Comparison of ENCODE assay signal across 31 cellular contexts in the genomic region with DNA sequence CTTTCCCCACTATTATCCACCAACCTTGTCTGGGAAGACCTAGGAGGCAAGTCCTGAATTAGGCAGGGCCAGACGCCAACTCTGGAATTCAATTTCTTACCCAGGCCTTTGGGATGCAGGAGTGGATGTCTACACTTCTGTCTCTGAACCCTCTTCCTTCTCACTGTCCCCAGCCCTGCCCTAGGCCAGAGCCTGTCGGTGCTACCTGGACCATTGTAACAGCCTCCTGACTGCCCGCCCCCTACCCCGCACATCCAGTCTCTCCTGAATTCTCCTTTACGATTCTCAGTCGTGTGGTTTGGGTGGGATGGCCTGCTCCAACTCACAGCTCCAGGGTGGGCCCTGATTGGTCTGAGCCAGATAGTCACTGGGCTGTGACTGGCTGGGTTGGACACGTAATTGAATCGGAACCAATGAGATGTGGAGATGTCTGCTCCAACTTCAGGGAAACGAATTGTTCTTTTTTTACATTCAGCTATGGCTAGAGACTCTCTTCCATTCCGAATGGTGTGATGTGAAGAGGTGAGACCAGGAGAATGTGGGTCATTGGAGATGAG.
A peak's percentile ranks its signal among the peaks of the same experiment; 100 is the strongest.
DNase-seq lines count a peak whose midpoint lies in the region; ATAC-seq, FAIRE-seq and TF ChIP-seq lines count a peak whose summit lies in the region.
"Had no signal": no experiment of that assay in that cellular context is flagged by ENCODE, and none has a peak within 500 bp of the region (broad histone marks: within the 10 kb centered on the region; RNA-seq: fewer than 3 reads in every experiment).

No MANE protein-coding gene starts in this region.

- H3K36me3 Mint-ChIP-seq in activated CD4-positive, alpha-beta T cell treated with anti-CD3 and anti-CD28 coated beads, Interleukin-2, amount 10 ng/mL, durations not matched to agents 24 days and 14 days (ENCODE audit: low read depth): no peaks in the 10 kb centered on the region
- H3K36me3 Mint-ChIP-seq: CD14-positive monocyte; CD8-positive, alpha-beta memory T cell had no signal

- no peak for TF ChIP-seq CTCF in kidney (IDR thresholded peaks at IDR 0.05; ENCODE audit: borderline replicate concordance, extremely low read depth, insufficient read depth)
- no peak for TF ChIP-seq CTCF in suprapubic skin (IDR thresholded peaks at IDR 0.05)
- no peak for TF ChIP-seq CTCF in omental fat pad (IDR thresholded peaks at IDR 0.05)
- TF ChIP-seq CTCF in dorsolateral prefrontal cortex (IDR thresholded peaks at IDR 0.05 in 54 of 56, conservative IDR thresholded peaks at IDR 0.05 in 2 of 56; ENCODE audit: low read depth in 1 of 56, partially characterized antibody in 56 of 56): no peak

- H3K4me3 Mint-ChIP-seq in activated CD4-positive, alpha-beta T cell treated with anti-CD3 and anti-CD28 coated beads, Interleukin-2, amount 10 ng/mL, durations not matched to agents 24 days and 14 days: no peak overlapping the region
- H3K4me3 Mint-ChIP-seq: CD14-positive monocyte; CD8-positive, alpha-beta memory T cell had no signal

- ATAC-seq in omental fat pad (ENCODE audit: low FRiP score): no peak
- ATAC-seq: PC-3 had no signal

- no peak overlapping the region for H3K27ac Mint-ChIP-seq in activated CD4-positive, alpha-beta T cell treated with anti-CD3 and anti-CD28 coated beads, Interleukin-2, amount 10 ng/mL, durations not matched to agents 24 days and 14 days
- H3K27ac Mint-ChIP-seq: CD14-positive monocyte; CD8-positive, alpha-beta memory T cell had no signal

- H3K9ac ChIP-seq in kidney (ENCODE audit: low read length in 2 of 2): no peak overlapping the region

- H3K27me3 ChIP-seq in suprapubic skin (no peaks in the 10 kb centered on the region), dorsolateral prefrontal cortex (no peaks in the 10 kb centered on the region)
- H3K27me3 ChIP-seq: BE2C had no signal

- 83% methylated on average over 10 of the region's 10 CpGs for WGBS in suprapubic skin

- H3K4me1 ChIP-seq in kidney (ENCODE audit: control insufficient read depth in 1 of 2, insufficient read depth in 1 of 2, low read depth in 1 of 2, low read length in 2 of 2): no peaks in the 10 kb centered on the region
- no peaks in the 10 kb centered on the region for H3K4me1 ChIP-seq in suprapubic skin
- H3K4me1 ChIP-seq: BE2C had no signal

- no peak for TF ChIP-seq POLR2A in suprapubic skin (IDR thresholded peaks at IDR 0.05)

- no peak for FAIRE-seq in kidney (lab: Jason Lieb, UNC)
- FAIRE-seq: GM12892 had no signal

- DNase-seq in activated effector memory CD4-positive, alpha-beta T cell treated with anti-CD3 and anti-CD28 coated beads, Interleukin-2, amount 50 U/mL, for 16 hours: peak; percentile 17
- no peak for DNase-seq in activated effector memory CD4-positive, alpha-beta T cell treated with Interleukin-2 at 50 U/mL for 16 hours
- DNase-seq in kidney (peak; percentile 18), suprapubic skin (ENCODE audit: low spot score in 2 of 2) (peak; percentile 31 to 64), omental fat pad (ENCODE audit: low spot score) (no peak), dorsolateral prefrontal cortex (no peak), NCI-H128 (lab: John Stamatoyannopoulos, UW; ENCODE audit: unreplicated experiment) (no peak)
- no peak for DNase-seq in activated CD4-positive, alpha-beta T cell treated with anti-CD3 and anti-CD28 coated beads, Interleukin-2, amount 10 ng/mL, durations not matched to agents 24 days and 14 days
- DNase-seq: 8988T; ACHN; BE2C; Calu3; CD8-positive, alpha-beta memory T cell; DMS153; DND-41; GOT3; HCEC 1CT; KG1; MM.1S; NCI-H1417; NCI-H1694; NCI-H2029 treated with DMSO at 0.1 percent for 48 hours; NCI-H446 treated with DMSO at 0.1 percent for 48 hours; NCI-H526; NCI-H82; NK-92 treated with Interleukin-12 subunit alpha and Interleukin-12 subunit beta, amount 100 ng/mL, for 24 hours; PC-3; RPMI8226; SHP77 had no signal

- intact Hi-C loops in kidney (cut with DNase I): no loop called here
- intact Hi-C loops in activated CD4-positive, alpha-beta T cell treated with anti-CD3 and anti-CD28 coated beads, Interleukin-2, amount 10 ng/mL, durations not matched to agents 24 days and 14 days (cut with micrococcal nuclease): no loop called here
- intact Hi-C loops in dorsolateral prefrontal cortex (cut with DNase I): no loop called here

- no peak for TF ChIP-seq EP300 in suprapubic skin (IDR thresholded peaks at IDR 0.05)

- peaks cover 0 to 5% of the 10 kb centered on the region in 2 donors for H3K9me3 ChIP-seq in kidney (ENCODE audit: control insufficient read depth in 1 of 2, low read length in 2 of 2)
- H3K9me3 ChIP-seq in suprapubic skin: no peaks in the 10 kb centered on the region
- H3K9me3 ChIP-seq: BE2C had no signal

- no peaks in the 10 kb centered on the region for H3K36me3 ChIP-seq in kidney (ENCODE audit: control insufficient read depth in 1 of 2, insufficient read depth in 2 of 2, low read length in 2 of 2)
- H3K36me3 ChIP-seq in suprapubic skin: no peaks in the 10 kb centered on the region
- H3K36me3 ChIP-seq: BE2C had no signal

- H3K27ac ChIP-seq in kidney (ENCODE audit: low read depth in 2 of 2, low read length in 2 of 2) (no peak overlapping the region), suprapubic skin (no peak overlapping the region), dorsolateral prefrontal cortex (no peak overlapping the region)

- no peaks in the 10 kb centered on the region for H3K27me3 Mint-ChIP-seq in activated CD4-positive, alpha-beta T cell treated with anti-CD3 and anti-CD28 coated beads, Interleukin-2, amount 10 ng/mL, durations not matched to agents 24 days and 14 days

- H3K4me3 ChIP-seq in kidney (ENCODE audit: low read length in 2 of 2) (no peak overlapping the region), suprapubic skin (no peak overlapping the region), dorsolateral prefrontal cortex (no peak overlapping the region)

- H3K4me1 Mint-ChIP-seq in activated CD4-positive, alpha-beta T cell treated with anti-CD3 and anti-CD28 coated beads, Interleukin-2, amount 10 ng/mL, durations not matched to agents 24 days and 14 days: no peaks in the 10 kb centered on the region
- H3K4me1 Mint-ChIP-seq: CD14-positive monocyte; CD8-positive, alpha-beta memory T cell had no signal

- H3K9me3 Mint-ChIP-seq in activated CD4-positive, alpha-beta T cell treated with anti-CD3 and anti-CD28 coated beads, Interleukin-2, amount 10 ng/mL, durations not matched to agents 24 days and 14 days: no peaks in the 10 kb centered on the region
- H3K9me3 Mint-ChIP-seq: CD8-positive, alpha-beta memory T cell had no signal

Comparison
In these comparisons a context has a peak if more than half of its experiments do, and no peak if none do; other contexts are left out.
1. DNase-seq: peak in activated effector memory CD4-positive, alpha-beta T cell treated with anti-CD3 and anti-CD28 coated beads, Interleukin-2, amount 50 U/mL, for 16 hours (single experiment), kidney (single experiment) and suprapubic skin (2 of 2); none in activated effector memory CD4-positive, alpha-beta T cell treated with Interleukin-2 at 50 U/mL for 16 hours (single experiment), omental fat pad (single experiment), activated CD4-positive, alpha-beta T cell treated with anti-CD3 and anti-CD28 coated beads, Interleukin-2, amount 10 ng/mL, durations not matched to agents 24 days and 14 days (single experiment), dorsolateral prefrontal cortex (0 of 10) and NCI-H128 (single experiment).